In genomic region chr6:127266892-127267741, GRCh38 we compare ENCODE assay signal across 1 cellular context.
A peak's percentile ranks its signal among the peaks of the same experiment; 100 is the strongest.
TF ChIP-seq lines count a peak whose summit lies in the region.

No MANE protein-coding gene starts in this region.

TF ChIP-seq in K562, 482 proteins besides CTCF, POLR2A, EP300 and RAD21 (continued from another document and continues in another):
- no peak for TF ChIP-seq MXD1 (CRISPR knock-in tag; IDR thresholded peaks at IDR 0.05; ENCODE audit: borderline replicate concordance, poor library complexity, severe bottlenecking)
- TF ChIP-seq ZNF239 (CRISPR knock-in tag; IDR thresholded peaks at IDR 0.05): no peak
- no peak for TF ChIP-seq ZNF695 (CRISPR knock-in tag; IDR thresholded peaks at IDR 0.05)
- TF ChIP-seq ZNF121 (CRISPR knock-in tag; conservative IDR thresholded peaks at IDR 0.05): no peak
- TF ChIP-seq ARID3A (IDR thresholded peaks at IDR 0.05; ENCODE audit: borderline replicate concordance, low read depth, low read length): no peak
- no peak for TF ChIP-seq ZFPM2 (CRISPR knock-in tag; IDR thresholded peaks at IDR 0.05)
- no peak for TF ChIP-seq ZNF449 (CRISPR knock-in tag; IDR thresholded peaks at IDR 0.05)
- no peak for TF ChIP-seq ZNF217 (CRISPR knock-in tag; IDR thresholded peaks at IDR 0.05)
- no peak for TF ChIP-seq ERF (CRISPR knock-in tag; IDR thresholded peaks at IDR 0.05)
- no peak for TF ChIP-seq GATAD2A (IDR thresholded peaks at IDR 0.05)
- TF ChIP-seq ZNF316 (IDR thresholded peaks at IDR 0.05): no peak
- no peak for TF ChIP-seq MLX (CRISPR knock-in tag; conservative IDR thresholded peaks at IDR 0.05)
- no peak for TF ChIP-seq ZHX1 (conservative IDR thresholded peaks at IDR 0.05; ENCODE audit: low read length)
- TF ChIP-seq IRF2 (CRISPR knock-in tag; IDR thresholded peaks at IDR 0.05): no peak
- TF ChIP-seq ZNF41 (CRISPR knock-in tag; conservative IDR thresholded peaks at IDR 0.05): no peak
- no peak for TF ChIP-seq ZNF551 (CRISPR knock-in tag; IDR thresholded peaks at IDR 0.05)
- TF ChIP-seq MNT (conservative IDR thresholded peaks at IDR 0.05): peak; percentile 14 to 58; a peak in 1 of 4 replicates
- TF ChIP-seq YY1 (IDR thresholded peaks at IDR 0.05; ENCODE audit: borderline replicate concordance in 1 of 3, control insufficient read depth in 1 of 3, extremely low read depth in 1 of 3, insufficient read depth in 3 of 3, insufficient read length in 1 of 3, insufficient replicate concordance in 2 of 3, low read depth in 1 of 3, low read length in 2 of 3): peak; percentile 80 to 96 (median 91)
- TF ChIP-seq ZNF764 (CRISPR knock-in tag; IDR thresholded peaks at IDR 0.05; ENCODE audit: low read depth): no peak
- no peak for TF ChIP-seq RNF2 (IDR thresholded peaks at IDR 0.05)
- TF ChIP-seq KLF16 (IDR thresholded peaks at IDR 0.05): no peak
- TF ChIP-seq VEZF1 (CRISPR knock-in tag; IDR thresholded peaks at IDR 0.05): no peak; the same call in 1 of the 2 replicates
- TF ChIP-seq POLR2B (IDR thresholded peaks at IDR 0.05; ENCODE audit: low read depth, partially characterized antibody): peak; percentile 68
- no peak for TF ChIP-seq ETV5 (CRISPR knock-in tag; IDR thresholded peaks at IDR 0.05; ENCODE audit: low read depth)
- no peak for TF ChIP-seq PATZ1 (CRISPR knock-in tag; IDR thresholded peaks at IDR 0.05; ENCODE audit: borderline replicate concordance)
- no peak for TF ChIP-seq ASH1L (IDR thresholded peaks at IDR 0.05; ENCODE audit: borderline replicate concordance, low read depth, partially characterized antibody)
- TF ChIP-seq ZNF318 (IDR thresholded peaks at IDR 0.05; ENCODE audit: borderline replicate concordance in 1 of 2, low read depth in 1 of 2): no peak
- TF ChIP-seq KLF6 (CRISPR knock-in tag; IDR thresholded peaks at IDR 0.05; ENCODE audit: borderline replicate concordance): no peak
- no peak for TF ChIP-seq RUNX1 (IDR thresholded peaks at IDR 0.05; ENCODE audit: low read depth)
- no peak for TF ChIP-seq PPARD (CRISPR knock-in tag; IDR thresholded peaks at IDR 0.05)
- TF ChIP-seq TFE3 (CRISPR knock-in tag; IDR thresholded peaks at IDR 0.05): no peak
